In the genomic region with DNA sequence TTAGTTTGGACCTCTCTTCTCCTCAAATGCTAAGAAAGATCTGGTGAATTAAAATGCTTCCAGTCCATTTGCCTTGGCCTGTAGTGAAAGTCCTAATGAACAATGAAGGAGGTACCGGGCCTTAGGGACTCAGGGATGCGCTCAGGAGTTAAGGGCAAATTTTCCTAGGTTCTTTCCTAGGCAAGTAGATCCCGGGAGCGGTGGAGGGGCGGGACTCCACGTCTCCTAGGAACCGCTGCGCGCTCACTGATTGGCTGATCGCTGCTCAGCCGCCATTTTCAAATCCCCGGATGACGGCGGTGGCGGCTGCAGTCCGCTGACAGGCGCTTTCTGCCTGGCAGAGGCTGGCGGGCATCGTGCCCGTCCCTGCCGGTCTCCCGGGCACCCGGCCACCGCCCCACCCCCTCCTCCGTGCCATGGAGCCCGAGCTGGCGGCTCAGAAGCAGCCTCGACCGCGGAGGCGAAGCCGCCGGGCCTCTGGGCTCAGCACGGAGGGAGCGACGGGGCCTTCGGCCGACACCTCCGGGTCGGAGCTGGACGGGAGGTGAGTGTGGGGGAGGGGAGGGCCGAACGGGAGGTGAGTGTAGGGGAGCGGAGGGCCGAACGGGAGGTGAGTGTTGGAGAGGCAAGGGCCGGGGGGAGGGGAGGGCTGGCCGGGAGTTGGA, we compare ENCODE assay signal across 8 cellular contexts. TPM values are rescaled to one million over a fixed set of nuclear protein-coding genes. Genes with fewer than 3 reads are reported as not detected.
DNase-seq lines count a peak whose midpoint lies in the region; ATAC-seq, FAIRE-seq and TF ChIP-seq lines count a peak whose summit lies in the region.

A gene with protein sequence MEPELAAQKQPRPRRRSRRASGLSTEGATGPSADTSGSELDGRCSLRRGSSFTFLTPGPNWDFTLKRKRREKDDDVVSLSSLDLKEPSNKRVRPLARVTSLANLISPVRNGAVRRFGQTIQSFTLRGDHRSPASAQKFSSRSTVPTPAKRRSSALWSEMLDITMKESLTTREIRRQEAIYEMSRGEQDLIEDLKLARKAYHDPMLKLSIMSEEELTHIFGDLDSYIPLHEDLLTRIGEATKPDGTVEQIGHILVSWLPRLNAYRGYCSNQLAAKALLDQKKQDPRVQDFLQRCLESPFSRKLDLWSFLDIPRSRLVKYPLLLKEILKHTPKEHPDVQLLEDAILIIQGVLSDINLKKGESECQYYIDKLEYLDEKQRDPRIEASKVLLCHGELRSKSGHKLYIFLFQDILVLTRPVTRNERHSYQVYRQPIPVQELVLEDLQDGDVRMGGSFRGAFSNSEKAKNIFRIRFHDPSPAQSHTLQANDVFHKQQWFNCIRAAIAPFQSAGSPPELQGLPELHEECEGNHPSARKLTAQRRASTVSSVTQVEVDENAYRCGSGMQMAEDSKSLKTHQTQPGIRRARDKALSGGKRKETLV (plus strand): TSS at position 281 of the 665 bp plus-strand sequence. CDS start 136 bp downstream, at position 417.

- H3K9me3 Mint-ChIP-seq in astrocyte (ENCODE audit: unreplicated experiment) = no peaks in the 10 kb centered on the region

- H3K27ac ChIP-seq in astrocyte (ENCODE audit: low read depth, low read length) = peak within 1 kb of the TSS; percentile 78
- peak within 1 kb of the TSS; percentile 53 for H3K27ac ChIP-seq in rectal smooth muscle tissue (ENCODE audit: low read depth, low read length)
- peak within 1 kb of the TSS; percentile 33 to 93 for H3K27ac ChIP-seq in aorta (ENCODE audit: low read depth in 1 of 2, low read length in 2 of 2)

- H3K27me3 Mint-ChIP-seq in astrocyte (ENCODE audit: low read depth, unreplicated experiment) = no peaks in the 10 kb centered on the region

- H4K20me1 ChIP-seq in astrocyte (ENCODE audit: insufficient read depth, low read length) = no peaks in the 10 kb centered on the region

- no peak within 1 kb of the TSS for H3K27ac Mint-ChIP-seq in astrocyte (ENCODE audit: unreplicated experiment)

- H3K9me3 ChIP-seq in astrocyte (ENCODE audit: insufficient read depth, low read depth, low read length) (no peaks in the 10 kb centered on the region), aorta (ENCODE audit: control insufficient read depth, low read length) (no peaks in the 10 kb centered on the region)

- peak within 1 kb of the TSS; percentile 77 for H3K4me3 Mint-ChIP-seq in astrocyte (ENCODE audit: unreplicated experiment)

- H3K4me3 ChIP-seq in astrocyte (ENCODE audit: insufficient read depth, low read depth, low read length) (peak within 1 kb of the TSS; percentile 89), rectal smooth muscle tissue (ENCODE audit: low read length) (peak within 1 kb of the TSS; percentile 73), aorta (ENCODE audit: low read length in 2 of 2) (peak within 1 kb of the TSS; percentile 79 to 89)

- no peaks in the 10 kb centered on the region for H3K27me3 ChIP-seq in astrocyte (ENCODE audit: insufficient read depth, low read length)
- H3K27me3 ChIP-seq in rectal smooth muscle tissue (ENCODE audit: control insufficient read depth, insufficient read depth, low read length) = no peaks in the 10 kb centered on the region
- H3K27me3 ChIP-seq in aorta (ENCODE audit: control insufficient read depth in 1 of 2, insufficient read depth in 2 of 2, low read length in 1 of 2) = no peaks in the 10 kb centered on the region

- DNase-seq in NCI-H1436 treated with DMSO at 0.1 percent for 48 hours (lab: John Stamatoyannopoulos, UW) (peak; percentile 40), T-helper 2 cell (peak; percentile 21 to 81 (median 55)), astrocyte (ENCODE audit: low read depth) (peak; percentile 60), hepatic stellate cell (ENCODE audit: low spot score) (peak; percentile 97), aorta (peak; percentile 93 to 96)

- H3K9ac ChIP-seq in astrocyte (ENCODE audit: low read length) = peak within 1 kb of the TSS; percentile 85
- H3K9ac ChIP-seq in rectal smooth muscle tissue (ENCODE audit: low read length) = no peak within 1 kb of the TSS

- peak within 1 kb of the TSS; percentile 84 for H3K4me2 ChIP-seq in astrocyte (ENCODE audit: low read length)

- WGBS in aorta, 2 donors = 1% methylated on average over 45 to 48 of the region's 48 CpGs

- H3K36me3 Mint-ChIP-seq in astrocyte (ENCODE audit: low read depth, unreplicated experiment) = no peaks in the 10 kb centered on the region

- peaks cover 48% of the 10 kb centered on the region for H3K79me2 ChIP-seq in astrocyte (ENCODE audit: insufficient read depth, low read length)

- H3K36me3 ChIP-seq in astrocyte (ENCODE audit: insufficient read depth, low read length) = no peaks in the 10 kb centered on the region
- no peaks in the 10 kb centered on the region for H3K36me3 ChIP-seq in rectal smooth muscle tissue (ENCODE audit: control insufficient read depth, insufficient read depth, low read length)
- H3K36me3 ChIP-seq in aorta (ENCODE audit: control insufficient read depth in 1 of 2, insufficient read depth in 2 of 2, low read length in 1 of 2) = no peaks in the 10 kb centered on the region

- no peaks in the 10 kb centered on the region for H3K4me1 Mint-ChIP-seq in astrocyte (ENCODE audit: low read depth, unreplicated experiment)

- FAIRE-seq in astrocyte (lab: Jason Lieb, UNC) = no peak

- peak within 1 kb of the TSS; percentile 89 for H2AFZ ChIP-seq in astrocyte (ENCODE audit: low read depth, low read length)

- H3K4me1 ChIP-seq in astrocyte (ENCODE audit: insufficient read depth, low read length) = no peaks in the 10 kb centered on the region
- H3K4me1 ChIP-seq in rectal smooth muscle tissue (ENCODE audit: control insufficient read depth, insufficient read depth, low read length) = no peaks in the 10 kb centered on the region
- peaks cover 0 to 4% of the 10 kb centered on the region in 2 donors for H3K4me1 ChIP-seq in aorta (ENCODE audit: control insufficient read depth in 1 of 2, insufficient read depth in 2 of 2, low read length in 2 of 2)

- intact Hi-C loops in aorta (cut with DNase I) = no loop called here

- peak; percentile 98 for ATAC-seq in GM18498 (IDR thresholded peaks at IDR 0.05; ENCODE audit: unreplicated experiment)
- peak; percentile 97 for ATAC-seq in HG02852 (IDR thresholded peaks at IDR 0.05; ENCODE audit: unreplicated experiment)
- ATAC-seq in aorta (ENCODE audit: low FRiP score) = peak; percentile 97

- TF ChIP-seq CTCF in astrocyte (IDR thresholded peaks at IDR 0.05; ENCODE audit: insufficient read depth, low read depth, low read length) = no peak

RNA-seq across cellular contexts. Expression of the gene that starts here (rescaled TPM):
- total RNA-seq in astrocyte (31.5 and 43.5 TPM in 2 replicates), aorta (100 to 1,000 TPM; 266 to 451 TPM)
- 100 to 1,000 TPM in 1 of 2 donors, 10 to 100 TPM in 1; 76.2 to 240 TPM for polyA plus RNA-seq in aorta

Comparison
In these comparisons a context has a peak if more than half of its experiments do, and no peak if none do; other contexts are left out.
1. Peak in every context shown above with its lines: DNase-seq, ATAC-seq, H3K4me3 ChIP-seq and H3K27ac ChIP-seq.
2. DNase-seq: peak in every context shown above with its lines; median percentile 97 in hepatic stellate cell; 94 in aorta; 60 in astrocyte; 55 in T-helper 2 cell; 40 in NCI-H1436 treated with DMSO at 0.1 percent for 48 hours.